12 cellular contexts compared by ENCODE assay signal in the genomic region with DNA sequence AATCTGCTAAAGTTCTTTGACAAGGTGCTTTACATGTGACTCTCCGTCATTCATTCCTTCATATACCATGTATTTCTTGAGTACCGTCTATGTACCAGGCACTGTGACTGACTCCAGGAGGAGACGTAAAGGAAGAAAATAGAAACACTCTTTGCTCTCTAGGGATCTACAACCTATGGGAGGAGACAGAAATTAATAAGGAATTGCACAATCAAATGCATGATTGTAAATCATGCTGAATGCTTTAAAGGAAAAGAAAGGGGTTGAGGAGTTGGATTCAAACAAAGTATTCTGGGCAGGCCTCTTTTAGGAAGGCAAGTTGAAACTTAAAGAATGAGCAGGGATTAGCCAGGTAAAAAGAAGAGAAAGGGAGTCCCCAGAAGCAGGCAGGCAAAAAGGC.
DNase-seq lines count a peak whose midpoint lies in the region; ATAC-seq and TF ChIP-seq lines count a peak whose summit lies in the region.
"Had no signal": no experiment of that assay in that cellular context is flagged by ENCODE, and none has a peak within 500 bp of the region (broad histone marks: within the 10 kb centered on the region; RNA-seq: fewer than 3 reads in every experiment).

No MANE protein-coding gene starts in this region.

- H3K4me1 Mint-ChIP-seq in IgD-negative memory B cell (peaks cover 16 to 27% (median 26%) of the 10 kb centered on the region in 3 donors), natural killer cell (peaks cover 17 to 19% of the 10 kb centered on the region in 2 donors)
- peaks cover 17% of the 10 kb centered on the region for H3K4me1 Mint-ChIP-seq in dendritic cell treated with granulocyte-macrophage colony-stimulating factor and Interleukin-4, amounts not matched to agents 40 ng/mL and 50 ng/mL, for 4 days (ENCODE audit: low read depth)

- H3K27ac Mint-ChIP-seq in IgD-negative memory B cell (peak overlapping the region in 2 of 3 donors; percentile 80 to 93), natural killer cell (no peak overlapping the region)
- peak overlapping the region; percentile 1 for H3K27ac Mint-ChIP-seq in dendritic cell treated with granulocyte-macrophage colony-stimulating factor and Interleukin-4, amounts not matched to agents 40 ng/mL and 50 ng/mL, for 4 days
- H3K27ac Mint-ChIP-seq: activated naive CD8-positive, alpha-beta T cell had no signal

- H3K4me1 ChIP-seq in mucosa of descending colon (ENCODE audit: low read depth) (peaks cover 4% of the 10 kb centered on the region), subcutaneous abdominal adipose tissue (ENCODE audit: control insufficient read depth in 5 of 5, insufficient read depth in 5 of 5, low read length in 5 of 5) (peaks cover 17 to 44% (median 31%) of the 10 kb centered on the region in 5 donors)

- no peak overlapping the region for H3K4me3 Mint-ChIP-seq in IgD-negative memory B cell
- H3K4me3 Mint-ChIP-seq in dendritic cell treated with granulocyte-macrophage colony-stimulating factor and Interleukin-4, amounts not matched to agents 40 ng/mL and 50 ng/mL, for 4 days, result no peak overlapping the region
- no peak overlapping the region for H3K4me3 Mint-ChIP-seq in natural killer cell
- H3K4me3 Mint-ChIP-seq: activated naive CD8-positive, alpha-beta T cell; CD8-positive, alpha-beta memory T cell had no signal

- intact Hi-C loops in dendritic cell treated with granulocyte-macrophage colony-stimulating factor and Interleukin-4, amounts not matched to agents 40 ng/mL and 50 ng/mL, for 4 days (cut with micrococcal nuclease), result no loop called here
- intact Hi-C loops in mucosa of descending colon (cut with DNase I, micrococcal nuclease) (no loop called here), natural killer cell (cut with micrococcal nuclease) (no loop called here)

- H3K27me3 ChIP-seq in subcutaneous abdominal adipose tissue (ENCODE audit: control insufficient read depth in 5 of 5, insufficient read depth in 4 of 5, low read length in 5 of 5), result no peaks in the 10 kb centered on the region

- TF ChIP-seq CTCF in mucosa of descending colon (IDR thresholded peaks at IDR 0.05) (no peak), natural killer cell (IDR thresholded peaks at IDR 0.05) (no peak)

- ATAC-seq in mucosa of descending colon, result peak; percentile 25
- ATAC-seq in GM21737 (IDR thresholded peaks at IDR 0.05; ENCODE audit: unreplicated experiment), result no peak
- no peak for ATAC-seq in GM21526 (IDR thresholded peaks at IDR 0.05; ENCODE audit: low FRiP score, unreplicated experiment)
- ATAC-seq in natural killer cell, result no peak

- peak overlapping the region in 2 of 5 donors; percentile 0 to 55 for H3K9ac ChIP-seq in subcutaneous abdominal adipose tissue (ENCODE audit: low read length in 5 of 5)

- H3K27me3 Mint-ChIP-seq in IgD-negative memory B cell (peaks cover 1% of the 10 kb centered on the region), natural killer cell (ENCODE audit: low read depth in 2 of 2) (peaks cover 0 to 11% of the 10 kb centered on the region in 2 donors)
- H3K27me3 Mint-ChIP-seq in dendritic cell treated with granulocyte-macrophage colony-stimulating factor and Interleukin-4, amounts not matched to agents 40 ng/mL and 50 ng/mL, for 4 days, result peaks cover 4% of the 10 kb centered on the region
- H3K27me3 Mint-ChIP-seq: activated naive CD8-positive, alpha-beta T cell had no signal

- H3K4me3 ChIP-seq in mucosa of descending colon, result no peak overlapping the region
- H3K4me3 ChIP-seq in subcutaneous abdominal adipose tissue (ENCODE audit: low read depth in 1 of 5, low read length in 5 of 5), result no peak overlapping the region

- H3K9me3 ChIP-seq in mucosa of descending colon (no peaks in the 10 kb centered on the region), subcutaneous abdominal adipose tissue (ENCODE audit: control insufficient read depth in 5 of 5, low read length in 5 of 5) (no peaks in the 10 kb centered on the region)

- no peak for DNase-seq in mucosa of descending colon
- no peak for DNase-seq in natural killer cell
- DNase-seq in NCI-H1048 (lab: John Stamatoyannopoulos, UW), result no peak
- DNase-seq: CD8-positive, alpha-beta memory T cell; hypothalamus; NCI-H510A treated with DMSO at 0.1 percent for 48 hours had no signal

- peaks cover 0 to 3% (median 2%) of the 10 kb centered on the region in 3 donors for H3K9me3 Mint-ChIP-seq in IgD-negative memory B cell
- H3K9me3 Mint-ChIP-seq in dendritic cell treated with granulocyte-macrophage colony-stimulating factor and Interleukin-4, amounts not matched to agents 40 ng/mL and 50 ng/mL, for 4 days, result no peaks in the 10 kb centered on the region
- no peaks in the 10 kb centered on the region for H3K9me3 Mint-ChIP-seq in natural killer cell
- H3K9me3 Mint-ChIP-seq: CD8-positive, alpha-beta memory T cell had no signal

- H3K36me3 Mint-ChIP-seq in IgD-negative memory B cell, result peaks cover 4% of the 10 kb centered on the region
- H3K36me3 Mint-ChIP-seq in dendritic cell treated with granulocyte-macrophage colony-stimulating factor and Interleukin-4, amounts not matched to agents 40 ng/mL and 50 ng/mL, for 4 days (ENCODE audit: low read depth), result no peaks in the 10 kb centered on the region
- H3K36me3 Mint-ChIP-seq in natural killer cell, result no peaks in the 10 kb centered on the region

- H3K36me3 ChIP-seq in mucosa of descending colon (ENCODE audit: low read depth) (no peaks in the 10 kb centered on the region), subcutaneous abdominal adipose tissue (ENCODE audit: control insufficient read depth in 5 of 5, insufficient read depth in 5 of 5, low read length in 5 of 5) (no peaks in the 10 kb centered on the region)

- peak overlapping the region; percentile 89 for H3K27ac ChIP-seq in subcutaneous abdominal adipose tissue (ENCODE audit: low read depth, low read length)

Comparison
In these comparisons a context has a peak if more than half of its experiments do, and no peak if none do; other contexts are left out.
1. H3K27ac Mint-ChIP-seq: peak in IgD-negative memory B cell (2 of 3) and dendritic cell treated with granulocyte-macrophage colony-stimulating factor and Interleukin-4, amounts not matched to agents 40 ng/mL and 50 ng/mL, for 4 days (single experiment); none in natural killer cell (0 of 2).